Comparison of ENCODE assay signal across 9 cellular contexts in the genomic region with DNA sequence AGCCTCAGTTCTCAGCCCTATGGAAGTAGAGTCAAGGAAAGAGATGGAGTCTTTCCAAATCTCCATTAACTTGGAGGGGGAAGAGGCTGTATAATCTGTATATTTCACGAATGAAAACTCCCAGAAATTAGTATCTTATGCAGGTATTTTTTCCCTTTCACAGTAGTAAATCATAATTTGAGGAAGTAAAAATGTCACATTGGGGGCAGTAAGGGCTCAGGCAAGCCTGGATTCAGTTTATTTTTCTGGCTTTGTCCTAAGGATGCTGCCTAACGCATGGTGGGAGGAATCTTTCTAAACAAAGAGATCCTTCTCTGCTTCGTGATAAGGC. TPM values are rescaled to one million over a fixed set of nuclear protein-coding genes. Genes with fewer than 3 reads are reported as not detected.
DNase-seq lines count a peak whose midpoint lies in the region; FAIRE-seq and TF ChIP-seq lines count a peak whose summit lies in the region.
"Had no signal": no experiment of that assay in that cellular context is flagged by ENCODE, and none has a peak within 500 bp of the region (broad histone marks: within the 10 kb centered on the region; RNA-seq: fewer than 3 reads in every experiment).

No MANE protein-coding gene starts in this region.

- H3K4me3 ChIP-seq in astrocyte (ENCODE audit: insufficient read depth, low read depth, low read length) (no peak overlapping the region), liver (ENCODE audit: low read depth in 1 of 3, low read length in 3 of 3) (no peak overlapping the region), stomach (no peak overlapping the region)

- no peaks in the 10 kb centered on the region for H3K27me3 Mint-ChIP-seq in astrocyte (ENCODE audit: low read depth, unreplicated experiment)

- TF ChIP-seq EP300 in stomach (IDR thresholded peaks at IDR 0.05), result no peak

- H3K9me3 ChIP-seq in astrocyte (ENCODE audit: insufficient read depth, low read depth, low read length) (no peaks in the 10 kb centered on the region), liver (ENCODE audit: control insufficient read depth in 4 of 4, low read length in 3 of 4) (no peaks in the 10 kb centered on the region), stomach (no peaks in the 10 kb centered on the region)

- H4K20me1 ChIP-seq in astrocyte (ENCODE audit: insufficient read depth, low read length), result peaks cover 13% of the 10 kb centered on the region

- FAIRE-seq in astrocyte (lab: Jason Lieb, UNC), result no peak

- peaks cover 10% of the 10 kb centered on the region for H3K36me3 Mint-ChIP-seq in astrocyte (ENCODE audit: low read depth, unreplicated experiment)

- H3K27ac Mint-ChIP-seq in astrocyte (ENCODE audit: unreplicated experiment), result peak overlapping the region; percentile 34

- H3K4me1 Mint-ChIP-seq in astrocyte (ENCODE audit: low read depth, unreplicated experiment), result peaks cover 25% of the 10 kb centered on the region

- no peaks in the 10 kb centered on the region for H3K79me2 ChIP-seq in astrocyte (ENCODE audit: insufficient read depth, low read length)

- no peaks in the 10 kb centered on the region for H3K27me3 ChIP-seq in astrocyte (ENCODE audit: insufficient read depth, low read length)
- H3K27me3 ChIP-seq in liver (ENCODE audit: control insufficient read depth in 4 of 4, insufficient read depth in 4 of 4, low read length in 3 of 4), result no peaks in the 10 kb centered on the region
- no peaks in the 10 kb centered on the region for H3K27me3 ChIP-seq in stomach

- H3K9ac ChIP-seq in astrocyte (ENCODE audit: low read length) (peak overlapping the region; percentile 41), liver (ENCODE audit: low read depth in 1 of 2, low read length in 2 of 2) (peak overlapping the region in 1 of 2 donors; percentile 6)

- no peak overlapping the region for H3K4me3 Mint-ChIP-seq in astrocyte (ENCODE audit: unreplicated experiment)

- no peaks in the 10 kb centered on the region for H3K9me3 Mint-ChIP-seq in astrocyte (ENCODE audit: unreplicated experiment)

- peak; percentile 57 for DNase-seq in KBM-7
- no peak for DNase-seq in astrocyte (ENCODE audit: low read depth)
- DNase-seq in stomach, result no peak
- no peak for DNase-seq in NOMO-1 treated with DMSO at 0.1 percent for 48 hours (lab: John Stamatoyannopoulos, UW; ENCODE audit: unreplicated experiment)
- DNase-seq in activated CD4-positive, alpha-beta T cell treated with anti-CD3 and anti-CD28 coated beads for 48 hours, result no peak
- no peak for DNase-seq in middle frontal gyrus (ENCODE audit: extremely low spot score, low spot score)
- DNase-seq: KG1 had no signal

- H3K36me3 ChIP-seq in astrocyte (ENCODE audit: insufficient read depth, low read length) (peaks cover 19% of the 10 kb centered on the region), liver (ENCODE audit: control insufficient read depth in 4 of 4, insufficient read depth in 3 of 4, low read depth in 1 of 4, low read length in 3 of 4) (peaks cover 0 to 5% (median 4%) of the 10 kb centered on the region in 4 donors), stomach (peaks cover 11 to 25% (median 21%) of the 10 kb centered on the region in 4 donors)

- peak overlapping the region; percentile 29 for H3K4me2 ChIP-seq in astrocyte (ENCODE audit: low read length)

- intact Hi-C loops in stomach (cut with DNase I; ENCODE audit: low total_unique reads), result loop anchor here (10.0 kb wide), 1 partner anchor 170 kb away; a partner anchor contains a TSS

- TF ChIP-seq POLR2A in stomach (IDR thresholded peaks at IDR 0.05), result no peak

- H3K27ac ChIP-seq in astrocyte (ENCODE audit: low read depth, low read length) (no peak overlapping the region), liver (ENCODE audit: low read depth in 1 of 2, low read length in 2 of 2) (peak overlapping the region; percentile 74 to 85), stomach (peak overlapping the region; percentile 76 to 88 (median 78))

- peak overlapping the region; percentile 13 for H2AFZ ChIP-seq in astrocyte (ENCODE audit: low read depth, low read length)

- no peak for TF ChIP-seq RAD21 in liver (IDR thresholded peaks at IDR 0.05)

- peaks cover 17% of the 10 kb centered on the region for H3K4me1 ChIP-seq in astrocyte (ENCODE audit: insufficient read depth, low read length)
- H3K4me1 ChIP-seq in liver (ENCODE audit: control insufficient read depth in 4 of 4, insufficient read depth in 4 of 4, low read length in 3 of 4), result peaks cover 25 to 67% (median 54%) of the 10 kb centered on the region in 4 donors
- peaks cover 52 to 65% (median 61%) of the 10 kb centered on the region in 4 donors for H3K4me1 ChIP-seq in stomach

- TF ChIP-seq CTCF in astrocyte (IDR thresholded peaks at IDR 0.05; ENCODE audit: insufficient read depth, low read depth, low read length) (no peak), liver (IDR thresholded peaks at IDR 0.05; ENCODE audit: low read depth, low read length, missing input control) (no peak), stomach (IDR thresholded peaks at IDR 0.05) (no peak)

- 13% methylated on average over 3 of the region's 3 CpGs for WGBS in liver
- WGBS in stomach, 5 donors, result 7 to 12% (median 9%) methylated on average over 3 of the region's 3 CpGs

- in situ Hi-C loops in KBM-7 (cut with MboI; ENCODE audit: low pct_unique_long_range_greater_than_20kb, low sequenced_read_pairs), result loop anchor here (25.0 kb wide), 1 partner anchor 362 kb away; a partner anchor contains a TSS

TF ChIP-seq in liver, 16 proteins besides CTCF, POLR2A, EP300 and RAD21:
- TF ChIP-seq FOXA1 (IDR thresholded peaks at IDR 0.05), result no peak
- TF ChIP-seq HNF4A (conservative IDR thresholded peaks at IDR 0.05), result no peak
- no peak for TF ChIP-seq EGR1 (IDR thresholded peaks at IDR 0.05; ENCODE audit: low read depth in 2 of 2)
- TF ChIP-seq, protein P1, sequence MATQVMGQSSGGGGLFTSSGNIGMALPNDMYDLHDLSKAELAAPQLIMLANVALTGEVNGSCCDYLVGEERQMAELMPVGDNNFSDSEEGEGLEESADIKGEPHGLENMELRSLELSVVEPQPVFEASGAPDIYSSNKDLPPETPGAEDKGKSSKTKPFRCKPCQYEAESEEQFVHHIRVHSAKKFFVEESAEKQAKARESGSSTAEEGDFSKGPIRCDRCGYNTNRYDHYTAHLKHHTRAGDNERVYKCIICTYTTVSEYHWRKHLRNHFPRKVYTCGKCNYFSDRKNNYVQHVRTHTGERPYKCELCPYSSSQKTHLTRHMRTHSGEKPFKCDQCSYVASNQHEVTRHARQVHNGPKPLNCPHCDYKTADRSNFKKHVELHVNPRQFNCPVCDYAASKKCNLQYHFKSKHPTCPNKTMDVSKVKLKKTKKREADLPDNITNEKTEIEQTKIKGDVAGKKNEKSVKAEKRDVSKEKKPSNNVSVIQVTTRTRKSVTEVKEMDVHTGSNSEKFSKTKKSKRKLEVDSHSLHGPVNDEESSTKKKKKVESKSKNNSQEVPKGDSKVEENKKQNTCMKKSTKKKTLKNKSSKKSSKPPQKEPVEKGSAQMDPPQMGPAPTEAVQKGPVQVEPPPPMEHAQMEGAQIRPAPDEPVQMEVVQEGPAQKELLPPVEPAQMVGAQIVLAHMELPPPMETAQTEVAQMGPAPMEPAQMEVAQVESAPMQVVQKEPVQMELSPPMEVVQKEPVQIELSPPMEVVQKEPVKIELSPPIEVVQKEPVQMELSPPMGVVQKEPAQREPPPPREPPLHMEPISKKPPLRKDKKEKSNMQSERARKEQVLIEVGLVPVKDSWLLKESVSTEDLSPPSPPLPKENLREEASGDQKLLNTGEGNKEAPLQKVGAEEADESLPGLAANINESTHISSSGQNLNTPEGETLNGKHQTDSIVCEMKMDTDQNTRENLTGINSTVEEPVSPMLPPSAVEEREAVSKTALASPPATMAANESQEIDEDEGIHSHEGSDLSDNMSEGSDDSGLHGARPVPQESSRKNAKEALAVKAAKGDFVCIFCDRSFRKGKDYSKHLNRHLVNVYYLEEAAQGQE (IDR thresholded peaks at IDR 0.05), result no peak
- TF ChIP-seq NR2F2 (IDR thresholded peaks at IDR 0.05), result no peak
- TF ChIP-seq, protein P2, sequence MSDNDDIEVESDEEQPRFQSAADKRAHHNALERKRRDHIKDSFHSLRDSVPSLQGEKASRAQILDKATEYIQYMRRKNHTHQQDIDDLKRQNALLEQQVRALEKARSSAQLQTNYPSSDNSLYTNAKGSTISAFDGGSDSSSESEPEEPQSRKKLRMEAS (IDR thresholded peaks at IDR 0.05), result no peak
- TF ChIP-seq, protein P3, sequence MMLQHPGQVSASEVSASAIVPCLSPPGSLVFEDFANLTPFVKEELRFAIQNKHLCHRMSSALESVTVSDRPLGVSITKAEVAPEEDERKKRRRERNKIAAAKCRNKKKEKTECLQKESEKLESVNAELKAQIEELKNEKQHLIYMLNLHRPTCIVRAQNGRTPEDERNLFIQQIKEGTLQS (IDR thresholded peaks at IDR 0.05), result no peak
- no peak for TF ChIP-seq HNF4G (IDR thresholded peaks at IDR 0.05)
- TF ChIP-seq TAF1 (conservative IDR thresholded peaks at IDR 0.05), result no peak
- TF ChIP-seq SP1 (IDR thresholded peaks at IDR 0.05), result no peak
- no peak for TF ChIP-seq FOXA2 (IDR thresholded peaks at IDR 0.05)
- TF ChIP-seq, protein P4, sequence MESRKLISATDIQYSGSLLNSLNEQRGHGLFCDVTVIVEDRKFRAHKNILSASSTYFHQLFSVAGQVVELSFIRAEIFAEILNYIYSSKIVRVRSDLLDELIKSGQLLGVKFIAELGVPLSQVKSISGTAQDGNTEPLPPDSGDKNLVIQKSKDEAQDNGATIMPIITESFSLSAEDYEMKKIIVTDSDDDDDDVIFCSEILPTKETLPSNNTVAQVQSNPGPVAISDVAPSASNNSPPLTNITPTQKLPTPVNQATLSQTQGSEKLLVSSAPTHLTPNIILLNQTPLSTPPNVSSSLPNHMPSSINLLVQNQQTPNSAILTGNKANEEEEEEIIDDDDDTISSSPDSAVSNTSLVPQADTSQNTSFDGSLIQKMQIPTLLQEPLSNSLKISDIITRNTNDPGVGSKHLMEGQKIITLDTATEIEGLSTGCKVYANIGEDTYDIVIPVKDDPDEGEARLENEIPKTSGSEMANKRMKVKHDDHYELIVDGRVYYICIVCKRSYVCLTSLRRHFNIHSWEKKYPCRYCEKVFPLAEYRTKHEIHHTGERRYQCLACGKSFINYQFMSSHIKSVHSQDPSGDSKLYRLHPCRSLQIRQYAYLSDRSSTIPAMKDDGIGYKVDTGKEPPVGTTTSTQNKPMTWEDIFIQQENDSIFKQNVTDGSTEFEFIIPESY (IDR thresholded peaks at IDR 0.05), result no peak
- no peak for TF ChIP-seq JUND (IDR thresholded peaks at IDR 0.05)
- TF ChIP-seq GABPA (IDR thresholded peaks at IDR 0.05 in 1 of 2, conservative IDR thresholded peaks at IDR 0.05 in 1 of 2), result no peak
- TF ChIP-seq RXRA (IDR thresholded peaks at IDR 0.05), result no peak
- TF ChIP-seq YY1 (IDR thresholded peaks at IDR 0.05), result no peak

RNA-seq across cellular contexts. Expression of a gene that starts 35.7 kb away (rescaled TPM):
- not detected in 2 replicates for total RNA-seq in astrocyte
- 100 to 1,000 TPM in 1 of 2 donors, 10 to 100 TPM in 1; 76.1 to 162 TPM for total RNA-seq in liver
- 100 to 1,000 TPM in 1 of 2 donors, 10 to 100 TPM in 1; 94.5 to 201 TPM for polyA plus RNA-seq in liver
- 10 to 100 TPM in 1 of 5 donors, 1 to 10 TPM in 1, under 1 TPM in 1, not detected in 2; 0.43 to 10.4 (median 5.1) TPM for total RNA-seq in stomach
- polyA plus RNA-seq in stomach, result 1 to 10 TPM in 2 of 3 donors, under 1 TPM in 1; 0.44 to 4.4 (median 1.8) TPM
- total RNA-seq: T-helper 1 cell treated with Interleukin-12 subunit alpha and Interleukin-12 subunit beta and Interleukin-4 antibody, amounts not matched to agents 30 ng/mL and 1 ng/mL, for 36 hours had no signal

Comparison
In these comparisons a context has a peak if more than half of its experiments do, and no peak if none do; other contexts are left out.
1. RNA of a gene that starts 35.7 kb away (total RNA-seq): 76.1 to 162 TPM in liver; 0.43 to 10.4 TPM in stomach and not detected in astrocyte; every median in the first group is over 4 times any median in the second.